ENCODE assay signal across 9 cellular contexts in genomic region chr3:126179825-126180476, GRCh38. TPM values are rescaled to one million over a fixed set of nuclear protein-coding genes. Genes with fewer than 3 reads are reported as not detected.
A peak's percentile ranks its signal among the peaks of the same experiment; 100 is the strongest.
DNase-seq lines count a peak whose midpoint lies in the region; ATAC-seq and TF ChIP-seq lines count a peak whose summit lies in the region.
"Had no signal": no experiment of that assay in that cellular context is flagged by ENCODE, and none has a peak within 500 bp of the region (broad histone marks: within the 10 kb centered on the region; RNA-seq: fewer than 3 reads in every experiment).

No MANE protein-coding gene starts in this region.

- H3K9ac ChIP-seq in smooth muscle cell (ENCODE audit: low read depth), result no peak overlapping the region

- H3K27me3 ChIP-seq in smooth muscle cell (ENCODE audit: low read depth), result peaks cover 38% of the 10 kb centered on the region

- H2AFZ ChIP-seq in smooth muscle cell (ENCODE audit: low read depth), result peak overlapping the region; percentile 68

- H3K79me2 ChIP-seq in smooth muscle cell (ENCODE audit: low read depth), result no peaks in the 10 kb centered on the region

- no peaks in the 10 kb centered on the region for H4K20me1 ChIP-seq in smooth muscle cell (ENCODE audit: low read depth)

- H3F3A ChIP-seq in smooth muscle cell (ENCODE audit: low read depth), result no peaks in the 10 kb centered on the region

- peak overlapping the region; percentile 58 for H3K4me3 ChIP-seq in smooth muscle cell

- WGBS in smooth muscle cell (ENCODE audit: low lambda C conversion rate), result 2% methylated on average over 47 of the region's 47 CpGs

- H3K27ac Mint-ChIP-seq in activated naive CD4-positive, alpha-beta T cell treated with anti-CD3 and anti-CD28 coated beads for 36 hours, result no peak overlapping the region
- H3K27ac Mint-ChIP-seq: activated naive CD4-positive, alpha-beta T cell treated with anti-CD3 and anti-CD28 coated beads, Interleukin-2, amount 10 ng/mL, durations not matched to agents 7 days and 5 days had no signal

- peak overlapping the region; percentile 98 for H3K4me2 ChIP-seq in smooth muscle cell

- H3K4me3 Mint-ChIP-seq in activated naive CD4-positive, alpha-beta T cell treated with anti-CD3 and anti-CD28 coated beads for 36 hours, result no peak overlapping the region
- H3K4me3 Mint-ChIP-seq: activated naive CD4-positive, alpha-beta T cell treated with anti-CD3 and anti-CD28 coated beads, Interleukin-2, amount 10 ng/mL, durations not matched to agents 7 days and 5 days had no signal

- no peaks in the 10 kb centered on the region for H3K36me3 ChIP-seq in smooth muscle cell (ENCODE audit: low read depth)

- peak overlapping the region; percentile 47 for H3K27ac ChIP-seq in cingulate gyrus (ENCODE audit: low read depth, low read length)
- no peak overlapping the region for H3K27ac ChIP-seq in smooth muscle cell (ENCODE audit: low read depth)

- H3K9me3 Mint-ChIP-seq in activated naive CD4-positive, alpha-beta T cell treated with anti-CD3 and anti-CD28 coated beads for 36 hours, result no peaks in the 10 kb centered on the region
- H3K9me3 Mint-ChIP-seq: activated naive CD4-positive, alpha-beta T cell treated with anti-CD3 and anti-CD28 coated beads, Interleukin-2, amount 10 ng/mL, durations not matched to agents 7 days and 5 days had no signal

- peaks cover 34% of the 10 kb centered on the region for H3K27me3 Mint-ChIP-seq in activated naive CD4-positive, alpha-beta T cell treated with anti-CD3 and anti-CD28 coated beads for 36 hours (ENCODE audit: low read depth)

- intact Hi-C loops in left colon (cut with DNase I, micrococcal nuclease), result no loop called here
- intact Hi-C loops in activated naive CD4-positive, alpha-beta T cell treated with anti-CD3 and anti-CD28 coated beads for 36 hours (cut with micrococcal nuclease), result no loop called here

- CTCF ChIA-PET in activated naive CD4-positive, alpha-beta T cell treated with anti-CD3 and anti-CD28 coated beads for 36 hours (lab: Charles Lee), result no interaction called here

- H3K4me1 ChIP-seq in smooth muscle cell (ENCODE audit: low read depth), result peaks cover 5% of the 10 kb centered on the region

- H3K36me3 Mint-ChIP-seq in activated naive CD4-positive, alpha-beta T cell treated with anti-CD3 and anti-CD28 coated beads for 36 hours (ENCODE audit: low read depth), result no peaks in the 10 kb centered on the region

- ATAC-seq in left colon, result peak; percentile 46
- ATAC-seq in HG03520 (IDR thresholded peaks at IDR 0.05; ENCODE audit: unreplicated experiment), result no peak
- no peak for ATAC-seq in GM21723 (IDR thresholded peaks at IDR 0.05; ENCODE audit: unreplicated experiment)

- no peaks in the 10 kb centered on the region for H3K9me3 ChIP-seq in smooth muscle cell (replicated peaks; ENCODE audit: low read depth)

- no peak for TF ChIP-seq CTCF in smooth muscle cell (IDR thresholded peaks at IDR 0.05; ENCODE audit: borderline replicate concordance, insufficient read depth, poor library complexity, severe bottlenecking)

- DNase-seq in HPDE6-E6E7 (ENCODE audit: extremely low spot score) (peak; percentile 35), left colon (peak; percentile 36 to 43), smooth muscle cell (lab: John Stamatoyannopoulos, UW; ENCODE audit: unreplicated experiment) (no peak), NCI-H2171 (lab: John Stamatoyannopoulos, UW) (no peak)
- no peak for DNase-seq in activated naive CD4-positive, alpha-beta T cell treated with anti-CD3 and anti-CD28 coated beads for 36 hours
- DNase-seq: activated naive CD4-positive, alpha-beta T cell treated with anti-CD3 and anti-CD28 coated beads, Interleukin-2, amount 10 ng/mL, durations not matched to agents 7 days and 5 days had no signal

- peaks cover 11% of the 10 kb centered on the region for H3K4me1 Mint-ChIP-seq in activated naive CD4-positive, alpha-beta T cell treated with anti-CD3 and anti-CD28 coated beads for 36 hours (ENCODE audit: low read depth)
- H3K4me1 Mint-ChIP-seq: activated naive CD4-positive, alpha-beta T cell treated with anti-CD3 and anti-CD28 coated beads, Interleukin-2, amount 10 ng/mL, durations not matched to agents 7 days and 5 days had no signal

RNA-seq across cellular contexts. Expression of gene ALDH1L1, which starts 0.4 kb away (rescaled TPM):
- 10 to 100 TPM in 1 of 2 donors, 1 to 10 TPM in 1; 7.7 to 26.7 TPM for total RNA-seq in left colon
- not detected in 2 replicates for total RNA-seq in smooth muscle cell
- 0.48 TPM in 1 of 2 replicates, not detected in the other for polyA plus RNA-seq in smooth muscle cell
- total RNA-seq in activated naive CD4-positive, alpha-beta T cell treated with anti-CD3 and anti-CD28 coated beads for 36 hours, result not detected

Comparison
In these comparisons a context has a peak if more than half of its experiments do, and no peak if none do; other contexts are left out.
1. DNase-seq: peak in HPDE6-E6E7 (single experiment) and left colon (2 of 2); none in smooth muscle cell (single experiment), activated naive CD4-positive, alpha-beta T cell treated with anti-CD3 and anti-CD28 coated beads for 36 hours (single experiment) and NCI-H2171 (single experiment).